2 cellular contexts compared by ENCODE assay signal in the genomic region with DNA sequence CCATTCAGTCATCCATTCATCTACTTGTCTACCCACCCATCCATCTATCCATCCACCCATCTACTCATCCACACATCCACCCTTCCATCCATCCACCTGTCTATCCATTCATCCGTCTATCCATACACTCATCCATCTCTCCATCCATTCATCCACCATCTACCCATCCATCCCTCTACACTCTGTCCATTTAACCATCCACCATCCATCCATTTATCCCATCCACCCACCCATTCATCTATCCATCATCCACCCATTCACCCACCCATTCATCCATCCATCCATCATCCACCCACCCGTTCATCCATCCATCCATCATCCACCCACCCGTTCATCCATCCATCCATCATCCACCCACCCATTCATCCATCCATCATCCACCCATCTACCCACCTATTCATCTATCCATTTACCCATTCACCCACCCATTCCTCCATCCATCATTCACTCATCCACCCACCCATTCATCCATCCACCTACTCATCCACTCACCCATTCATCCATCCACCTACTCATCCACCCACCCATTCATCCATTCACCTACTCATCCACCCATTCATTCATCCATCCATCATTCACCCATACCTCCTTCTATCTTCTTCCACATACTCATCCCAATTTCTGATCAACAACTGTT.
TF ChIP-seq lines count a peak whose summit lies in the region.

No MANE protein-coding gene starts in this region.

TF ChIP-seq in IMR-90, 13 proteins besides CTCF, POLR2A, EP300 and RAD21:
- no peak for TF ChIP-seq FOS (IDR thresholded peaks at IDR 0.05; ENCODE audit: low read depth, low read length)
- no peak for TF ChIP-seq BHLHE40 (IDR thresholded peaks at IDR 0.05; ENCODE audit: low read depth, low read length)
- TF ChIP-seq RFX5 (IDR thresholded peaks at IDR 0.05; ENCODE audit: low read depth, low read length): no peak
- no peak for TF ChIP-seq RCOR1 (IDR thresholded peaks at IDR 0.05; ENCODE audit: insufficient replicate concordance, low read length)
- no peak for TF ChIP-seq CEBPB (IDR thresholded peaks at IDR 0.05; ENCODE audit: low read depth, low read length)
- TF ChIP-seq MAFK (IDR thresholded peaks at IDR 0.05; ENCODE audit: low read depth, low read length): no peak
- TF ChIP-seq, protein P1, sequence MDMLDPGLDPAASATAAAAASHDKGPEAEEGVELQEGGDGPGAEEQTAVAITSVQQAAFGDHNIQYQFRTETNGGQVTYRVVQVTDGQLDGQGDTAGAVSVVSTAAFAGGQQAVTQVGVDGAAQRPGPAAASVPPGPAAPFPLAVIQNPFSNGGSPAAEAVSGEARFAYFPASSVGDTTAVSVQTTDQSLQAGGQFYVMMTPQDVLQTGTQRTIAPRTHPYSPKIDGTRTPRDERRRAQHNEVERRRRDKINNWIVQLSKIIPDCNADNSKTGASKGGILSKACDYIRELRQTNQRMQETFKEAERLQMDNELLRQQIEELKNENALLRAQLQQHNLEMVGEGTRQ (IDR thresholded peaks at IDR 0.05; ENCODE audit: low read depth, low read length): no peak
- TF ChIP-seq CHD1 (IDR thresholded peaks at IDR 0.05; ENCODE audit: low read depth, low read length): no peak
- TF ChIP-seq, protein P2, sequence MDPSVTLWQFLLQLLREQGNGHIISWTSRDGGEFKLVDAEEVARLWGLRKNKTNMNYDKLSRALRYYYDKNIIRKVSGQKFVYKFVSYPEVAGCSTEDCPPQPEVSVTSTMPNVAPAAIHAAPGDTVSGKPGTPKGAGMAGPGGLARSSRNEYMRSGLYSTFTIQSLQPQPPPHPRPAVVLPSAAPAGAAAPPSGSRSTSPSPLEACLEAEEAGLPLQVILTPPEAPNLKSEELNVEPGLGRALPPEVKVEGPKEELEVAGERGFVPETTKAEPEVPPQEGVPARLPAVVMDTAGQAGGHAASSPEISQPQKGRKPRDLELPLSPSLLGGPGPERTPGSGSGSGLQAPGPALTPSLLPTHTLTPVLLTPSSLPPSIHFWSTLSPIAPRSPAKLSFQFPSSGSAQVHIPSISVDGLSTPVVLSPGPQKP (IDR thresholded peaks at IDR 0.05; ENCODE audit: borderline replicate concordance, low read depth, low read length): no peak
- TF ChIP-seq MXI1 (IDR thresholded peaks at IDR 0.05; ENCODE audit: borderline replicate concordance, low read depth, low read length): no peak
- TF ChIP-seq NFE2L2 (IDR thresholded peaks at IDR 0.05; ENCODE audit: low read depth, low read length): no peak

TF ChIP-seq in H1, 55 proteins besides CTCF, POLR2A, EP300 and RAD21:
- TF ChIP-seq KDM4A (IDR thresholded peaks at IDR 0.05; ENCODE audit: low read depth, low read length, severe bottlenecking): no peak
- TF ChIP-seq, protein P3, sequence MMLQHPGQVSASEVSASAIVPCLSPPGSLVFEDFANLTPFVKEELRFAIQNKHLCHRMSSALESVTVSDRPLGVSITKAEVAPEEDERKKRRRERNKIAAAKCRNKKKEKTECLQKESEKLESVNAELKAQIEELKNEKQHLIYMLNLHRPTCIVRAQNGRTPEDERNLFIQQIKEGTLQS (IDR thresholded peaks at IDR 0.05; ENCODE audit: insufficient read depth, low read depth, low read length): no peak
- TF ChIP-seq, protein P1 (IDR thresholded peaks at IDR 0.05; ENCODE audit: low read length): no peak
- TF ChIP-seq CHD7 (IDR thresholded peaks at IDR 0.05; ENCODE audit: insufficient replicate concordance, low read length): no peak
- no peak for TF ChIP-seq POLR2AphosphoS5 (IDR thresholded peaks at IDR 0.05; ENCODE audit: low read depth, low read length)
- no peak for TF ChIP-seq HDAC6 (IDR thresholded peaks at IDR 0.05; ENCODE audit: low read depth, low read length)
- no peak for TF ChIP-seq RBBP5 (IDR thresholded peaks at IDR 0.05; ENCODE audit: borderline replicate concordance, low read depth, low read length)
- TF ChIP-seq SUZ12 (IDR thresholded peaks at IDR 0.05; ENCODE audit: low read length): no peak
- TF ChIP-seq JUN (IDR thresholded peaks at IDR 0.05; ENCODE audit: low read depth, low read length): no peak
- TF ChIP-seq TAF1 (IDR thresholded peaks at IDR 0.05; ENCODE audit: low read depth, low read length): no peak
- TF ChIP-seq CHD2 (IDR thresholded peaks at IDR 0.05; ENCODE audit: low read length): no peak
- no peak for TF ChIP-seq POU5F1 (IDR thresholded peaks at IDR 0.05; ENCODE audit: low read depth, low read length)
